In the genomic region with DNA sequence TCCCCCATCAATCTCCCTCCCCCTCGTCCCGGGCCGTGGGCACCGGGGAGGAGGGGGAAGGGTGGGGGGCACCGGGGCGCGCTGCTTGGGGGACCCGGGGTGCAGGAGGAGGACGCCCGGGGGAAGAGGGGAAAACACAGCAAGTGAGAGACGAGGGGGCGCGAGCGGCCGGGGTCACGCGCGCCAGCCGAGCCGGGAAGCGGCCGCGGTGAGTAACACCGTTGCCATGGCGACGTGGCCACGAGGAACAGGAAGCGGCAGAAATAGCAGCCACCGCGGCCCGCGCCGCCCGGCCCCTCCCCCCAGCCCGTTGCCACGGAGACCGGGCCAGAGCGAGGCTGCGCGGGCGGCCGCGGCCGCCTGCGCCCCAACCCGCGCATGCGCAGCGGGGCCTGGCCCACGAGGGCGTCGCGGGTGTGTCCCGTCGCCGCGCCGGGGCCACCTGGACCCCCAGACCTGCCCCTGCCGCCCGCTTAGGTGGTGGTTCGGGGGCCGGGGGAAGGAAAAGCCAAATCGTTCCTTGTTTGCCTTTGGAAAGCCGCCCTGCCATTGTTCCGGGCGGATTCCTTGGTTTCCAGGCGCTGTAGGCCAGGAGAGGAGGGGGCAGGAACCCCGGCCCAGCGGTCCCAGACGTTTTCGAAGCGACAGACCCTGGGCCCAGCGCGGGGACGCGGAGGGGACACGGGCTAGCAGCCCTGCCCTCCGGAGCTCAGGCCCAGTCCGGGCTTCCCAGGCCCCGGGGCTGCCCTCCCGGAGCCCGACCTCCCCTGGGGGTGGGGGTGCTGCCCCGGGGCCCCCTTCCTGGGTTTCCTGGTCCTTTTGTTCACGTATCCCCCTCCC, we compare ENCODE assay signal across 1 cellular context.
A peak's percentile ranks its signal among the peaks of the same experiment; 100 is the strongest.
TF ChIP-seq lines count a peak whose summit lies in the region.

No MANE protein-coding gene starts in this region.

TF ChIP-seq in HepG2, 621 proteins besides CTCF, POLR2A, EP300 and RAD21 (continued from another document and continues in another):
- TF ChIP-seq PTBP1 (IDR thresholded peaks at IDR 0.05; ENCODE audit: low read depth, low read length, poor library complexity, severe bottlenecking) (no peak), TIGD3 (CRISPR knock-in tag; IDR thresholded peaks at IDR 0.05; ENCODE audit: borderline replicate concordance) (0 out of 2 replicates have a peak, but pooled peaks have one; percentile 10), RERE (CRISPR knock-in tag; IDR thresholded peaks at IDR 0.05; ENCODE audit: low read depth) (no peak), SNAPC5 (CRISPR knock-in tag; IDR thresholded peaks at IDR 0.05; ENCODE audit: borderline replicate concordance) (no peak), SMC3 (IDR thresholded peaks at IDR 0.05; ENCODE audit: low read length) (no peak), YY1 (IDR thresholded peaks at IDR 0.05; ENCODE audit: insufficient read depth, insufficient replicate concordance, low read depth, low read length) (peak; percentile 40), JDP2 (CRISPR knock-in tag; IDR thresholded peaks at IDR 0.05; ENCODE audit: borderline replicate concordance) (no peak), ZNF792 (CRISPR knock-in tag; IDR thresholded peaks at IDR 0.05) (peak; percentile 9; the same call in 1 of the 2 replicates), CREB3 (CRISPR knock-in tag; IDR thresholded peaks at IDR 0.05) (no peak), HOXA5 (CRISPR knock-in tag; IDR thresholded peaks at IDR 0.05) (0 out of 2 replicates have a peak, but pooled peaks have one; percentile 7), SP2 (CRISPR knock-in tag; IDR thresholded peaks at IDR 0.05) (no peak), ZNF282 (IDR thresholded peaks at IDR 0.05; ENCODE audit: partially characterized antibody) (no peak), ZNF720 (CRISPR knock-in tag; IDR thresholded peaks at IDR 0.05) (no peak), FOXK1 (CRISPR knock-in tag; IDR thresholded peaks at IDR 0.05; ENCODE audit: borderline replicate concordance, low read depth) (no peak), ZSCAN30 (CRISPR knock-in tag; IDR thresholded peaks at IDR 0.05) (no peak), KIAA2018 (CRISPR knock-in tag; IDR thresholded peaks at IDR 0.05; ENCODE audit: borderline replicate concordance) (no peak), ELF4 (CRISPR knock-in tag; IDR thresholded peaks at IDR 0.05; ENCODE audit: borderline replicate concordance) (no peak), SMARCC2 (IDR thresholded peaks at IDR 0.05) (no peak), THRA (CRISPR knock-in tag; IDR thresholded peaks at IDR 0.05; ENCODE audit: borderline replicate concordance) (no peak), CENPX (CRISPR knock-in tag; IDR thresholded peaks at IDR 0.05) (no peak), ZNF382 (CRISPR knock-in tag; IDR thresholded peaks at IDR 0.05; ENCODE audit: borderline replicate concordance) (no peak), MED8 (CRISPR knock-in tag; IDR thresholded peaks at IDR 0.05; ENCODE audit: insufficient replicate concordance) (no peak), ZNF841 (CRISPR knock-in tag; IDR thresholded peaks at IDR 0.05; ENCODE audit: borderline replicate concordance) (no peak), EED (CRISPR knock-in tag; IDR thresholded peaks at IDR 0.05) (no peak), JUNB (CRISPR knock-in tag; IDR thresholded peaks at IDR 0.05; ENCODE audit: borderline replicate concordance) (no peak), ZNF556 (CRISPR knock-in tag; IDR thresholded peaks at IDR 0.05; ENCODE audit: borderline replicate concordance) (no peak), TEAD3 (CRISPR knock-in tag; optimal IDR thresholded peaks at IDR 0.05; ENCODE audit: borderline replicate concordance) (no peak), ZNF362 (CRISPR knock-in tag; IDR thresholded peaks at IDR 0.05; ENCODE audit: borderline replicate concordance) (no peak), ZNF121 (CRISPR knock-in tag; IDR thresholded peaks at IDR 0.05) (no peak), ZNF614 (CRISPR knock-in tag; IDR thresholded peaks at IDR 0.05; ENCODE audit: borderline replicate concordance) (no peak), ZNF709 (CRISPR knock-in tag; IDR thresholded peaks at IDR 0.05) (no peak), SRF (IDR thresholded peaks at IDR 0.05; ENCODE audit: low read depth, low read length) (no peak), PHF5A (CRISPR knock-in tag; IDR thresholded peaks at IDR 0.05; ENCODE audit: low read depth, unreplicated experiment) (peak; percentile 31)
- TF ChIP-seq, protein P1, sequence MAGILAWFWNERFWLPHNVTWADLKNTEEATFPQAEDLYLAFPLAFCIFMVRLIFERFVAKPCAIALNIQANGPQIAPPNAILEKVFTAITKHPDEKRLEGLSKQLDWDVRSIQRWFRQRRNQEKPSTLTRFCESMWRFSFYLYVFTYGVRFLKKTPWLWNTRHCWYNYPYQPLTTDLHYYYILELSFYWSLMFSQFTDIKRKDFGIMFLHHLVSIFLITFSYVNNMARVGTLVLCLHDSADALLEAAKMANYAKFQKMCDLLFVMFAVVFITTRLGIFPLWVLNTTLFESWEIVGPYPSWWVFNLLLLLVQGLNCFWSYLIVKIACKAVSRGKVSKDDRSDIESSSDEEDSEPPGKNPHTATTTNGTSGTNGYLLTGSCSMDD (CRISPR knock-in tag; IDR thresholded peaks at IDR 0.05), result no peak
